35 cellular contexts compared by ENCODE assay signal in the genomic region with DNA sequence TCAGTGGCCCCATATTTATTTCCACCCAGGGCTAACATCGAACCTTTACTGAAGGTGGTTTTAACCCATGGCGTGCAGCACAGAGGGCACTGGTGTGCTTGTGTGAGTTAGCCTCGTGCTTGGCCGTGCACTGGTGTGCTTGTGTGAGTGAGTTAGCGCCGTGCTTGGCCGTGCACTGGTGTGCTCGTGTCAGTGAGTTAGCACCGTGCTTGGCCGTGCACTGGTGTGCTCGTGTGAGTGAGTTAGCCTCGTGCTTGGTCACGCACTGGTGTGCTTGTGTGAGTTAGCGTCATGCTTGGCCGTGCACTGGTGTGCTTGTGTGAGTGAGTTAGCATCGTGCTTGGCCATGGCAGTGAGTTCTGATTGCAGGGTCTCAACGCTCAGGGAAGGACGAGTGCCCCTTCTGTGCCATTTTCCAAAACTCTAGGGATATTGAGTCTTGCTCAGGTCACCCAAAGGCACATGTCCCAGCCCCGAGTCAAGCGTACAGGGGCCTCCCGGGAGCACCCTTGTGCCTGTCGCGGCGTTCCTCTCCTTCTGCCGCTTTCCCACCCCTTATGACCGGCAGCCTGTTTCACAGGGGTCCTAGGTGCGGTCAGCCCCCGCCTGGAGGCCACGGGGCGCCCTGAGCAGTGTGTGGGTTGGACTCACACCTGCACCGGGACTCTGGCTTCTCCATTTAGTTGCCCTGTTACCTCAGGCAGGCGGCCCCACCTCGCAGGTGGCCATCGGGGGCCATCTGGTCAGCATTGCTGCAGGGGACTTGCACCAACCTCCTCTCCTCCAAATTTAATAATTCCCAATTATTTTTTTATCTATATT.
"Had no signal": no experiment of that assay in that cellular context is flagged by ENCODE, and none has a peak within 500 bp of the region (broad histone marks: within the 10 kb centered on the region; RNA-seq: fewer than 3 reads in every experiment).

No MANE protein-coding gene starts in this region.

- H3K27me3 Mint-ChIP-seq: activated CD4-positive, alpha-beta memory T cell treated with anti-CD3 and anti-CD28 coated beads, Interleukin-2, amount 10 ng/mL, durations not matched to agents 7 days and 5 days; activated CD8-positive, alpha-beta memory T cell treated with anti-CD3 and anti-CD28 coated beads, Interleukin-2, amount 10 ng/mL, durations not matched to agents 7 days and 5 days; activated naive CD8-positive, alpha-beta T cell treated with anti-CD3 and anti-CD28 coated beads for 36 hours had no signal

- H3K4me1 Mint-ChIP-seq: activated CD4-positive, alpha-beta memory T cell treated with anti-CD3 and anti-CD28 coated beads, Interleukin-2, amount 10 ng/mL, durations not matched to agents 7 days and 5 days; activated CD8-positive, alpha-beta memory T cell treated with anti-CD3 and anti-CD28 coated beads, Interleukin-2, amount 10 ng/mL, durations not matched to agents 7 days and 5 days; activated naive CD8-positive, alpha-beta T cell treated with anti-CD3 and anti-CD28 coated beads for 36 hours had no signal

- H3K36me3 Mint-ChIP-seq: activated CD8-positive, alpha-beta memory T cell treated with anti-CD3 and anti-CD28 coated beads, Interleukin-2, amount 10 ng/mL, durations not matched to agents 7 days and 5 days; activated naive CD8-positive, alpha-beta T cell treated with anti-CD3 and anti-CD28 coated beads for 36 hours had no signal

- FAIRE-seq: RCC 7860 had no signal

- H3K27ac ChIP-seq: brain microvascular endothelial cell, RWPE1, SJCRH30, SK-N-MC, WERI-Rb-1 had no signal

- H3K9me3 ChIP-seq: SJCRH30 had no signal

- H3K36me3 ChIP-seq: brain microvascular endothelial cell, SJCRH30, WERI-Rb-1 had no signal

- DNase-seq: activated CD4-positive, alpha-beta memory T cell treated with anti-CD3 and anti-CD28 coated beads, Interleukin-2, amount 10 ng/mL, durations not matched to agents 7 days and 5 days; activated CD4-positive, alpha-beta T cell treated with anti-CD3 and anti-CD28 coated beads for 1 hour; activated CD4-positive, alpha-beta T cell treated with anti-CD3 and anti-CD28 coated beads for 48 hours; activated CD4-positive, CD25-positive, alpha-beta regulatory T cell; activated CD8-positive, alpha-beta memory T cell treated with anti-CD3 and anti-CD28 coated beads for 24 hours; activated CD8-positive, alpha-beta memory T cell treated with anti-CD3 and anti-CD28 coated beads, Interleukin-2, amount 10 ng/mL, durations not matched to agents 7 days and 5 days; activated CD8-positive, alpha-beta memory T cell treated with anti-CD3 and anti-CD28 coated beads, Interleukin-2, amount 50 U/mL, for 48 hours; activated effector memory CD4-positive, alpha-beta T cell treated with Interleukin-2 at 50 U/mL for 16 hours; activated naive CD4-positive, alpha-beta T cell; activated naive CD4-positive, alpha-beta T cell treated with anti-CD3 and anti-CD28 coated beads, Interleukin-2, amount 50 U/mL, for 16 hours; activated naive CD8-positive, alpha-beta T cell treated with anti-CD3 and anti-CD28 coated beads for 36 hours; activated T-cell treated with anti-CD3 and anti-CD28 coated beads, Interleukin-2, amount 50 U/mL, for 48 hours; amniotic stem cell; aorta; brain microvascular endothelial cell; central memory CD4-positive, alpha-beta T cell; MM.1S; MV-4-11; NCI-H1092; NCI-H1436 treated with DMSO at 0.1 percent for 48 hours; NCI-H1694 treated with DMSO at 0.1 percent for 48 hours; NCI-H2029; NCI-H345; NCI-H510A; NCI-H526; NCI-H748 treated with DMSO at 0.1 percent for 48 hours; NK-92 treated with Interleukin-12 subunit alpha and Interleukin-12 subunit beta, amount 100 ng/mL, for 24 hours; PC-3; SHP77; SJCRH30; T1000; WERI-Rb-1 had no signal

- H3K4me3 ChIP-seq: SJCRH30, SK-N-MC had no signal

- H3K4me3 Mint-ChIP-seq: activated CD4-positive, alpha-beta memory T cell treated with anti-CD3 and anti-CD28 coated beads, Interleukin-2, amount 10 ng/mL, durations not matched to agents 7 days and 5 days; activated CD8-positive, alpha-beta memory T cell treated with anti-CD3 and anti-CD28 coated beads, Interleukin-2, amount 10 ng/mL, durations not matched to agents 7 days and 5 days; activated naive CD8-positive, alpha-beta T cell treated with anti-CD3 and anti-CD28 coated beads for 36 hours had no signal

- ATAC-seq: activated CD8-positive, alpha-beta memory T cell treated with anti-CD3 and anti-CD28 coated beads, Interleukin-2, amount 10 ng/mL, durations not matched to agents 7 days and 5 days; PC-3 had no signal

- H3K9me3 Mint-ChIP-seq: activated CD4-positive, alpha-beta memory T cell treated with anti-CD3 and anti-CD28 coated beads, Interleukin-2, amount 10 ng/mL, durations not matched to agents 7 days and 5 days; activated naive CD8-positive, alpha-beta T cell treated with anti-CD3 and anti-CD28 coated beads for 36 hours had no signal

- H3K27ac Mint-ChIP-seq: activated CD4-positive, alpha-beta memory T cell treated with anti-CD3 and anti-CD28 coated beads, Interleukin-2, amount 10 ng/mL, durations not matched to agents 7 days and 5 days; activated CD8-positive, alpha-beta memory T cell treated with anti-CD3 and anti-CD28 coated beads, Interleukin-2, amount 10 ng/mL, durations not matched to agents 7 days and 5 days; activated naive CD8-positive, alpha-beta T cell treated with anti-CD3 and anti-CD28 coated beads for 36 hours had no signal

- H3K27me3 ChIP-seq: brain microvascular endothelial cell had no signal

- H3K4me1 ChIP-seq: SJCRH30 had no signal
